In the genomic region with DNA sequence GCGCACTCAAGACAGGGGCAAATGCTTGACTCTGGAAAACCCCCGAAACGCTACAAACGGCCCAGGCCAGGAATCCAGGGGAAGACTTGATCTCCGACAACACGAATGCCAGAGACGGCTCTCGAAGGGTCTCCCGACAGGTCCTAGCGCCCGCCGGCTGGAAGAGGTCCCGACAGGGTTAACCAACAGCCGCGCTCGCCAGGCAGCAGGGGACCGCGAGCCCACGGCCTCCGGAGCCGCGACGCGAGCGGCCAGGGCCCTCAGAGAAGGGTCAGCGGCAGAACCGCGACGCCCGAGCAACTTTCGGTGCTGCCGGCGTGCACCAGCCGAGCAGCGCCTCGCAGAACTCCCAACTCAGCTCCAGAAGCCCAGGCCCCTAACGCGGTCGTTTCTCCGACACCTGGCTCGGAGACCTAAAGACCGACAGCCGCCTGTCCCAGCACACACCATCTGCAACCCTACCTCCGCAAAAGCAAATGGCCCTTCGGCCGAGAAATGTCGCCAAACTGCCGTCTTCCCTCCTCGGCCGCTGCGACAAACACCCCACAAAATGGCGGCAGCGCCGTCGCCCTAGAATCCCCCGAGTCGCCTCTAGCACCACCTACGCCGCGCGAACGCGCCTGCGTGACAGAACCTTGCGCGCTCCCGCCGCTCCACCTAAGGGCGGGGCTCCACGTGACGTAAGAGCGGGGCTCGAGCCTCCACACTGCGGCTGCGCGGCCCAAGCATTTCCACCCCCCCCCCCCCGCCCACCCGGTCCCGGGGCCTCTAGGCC, we compare ENCODE assay signal across 8 cellular contexts. TPM values are rescaled to one million over a fixed set of nuclear protein-coding genes. Genes with fewer than 3 reads are reported as not detected.
A peak's percentile ranks its signal among the peaks of the same experiment; 100 is the strongest.
DNase-seq lines count a peak whose midpoint lies in the region; ATAC-seq and TF ChIP-seq lines count a peak whose summit lies in the region.

Gene CLK4 (minus strand): TSS at position 567 of the 775 bp plus-strand sequence. CDS start 3,634 bp downstream, outside the sequence.

- ATAC-seq in HG02623 (IDR thresholded peaks at IDR 0.05; ENCODE audit: unreplicated experiment), result peak; percentile 73
- peak; percentile 91 for ATAC-seq in thoracic aorta (ENCODE audit: insufficient number of reproducible peaks, low FRiP score, low read depth)

- peaks cover 8% of the 10 kb centered on the region for H3K36me3 ChIP-seq in thoracic aorta

- DNase-seq in NCI-H1092 treated with DMSO at 0.1 percent for 48 hours (lab: John Stamatoyannopoulos, UW), result peak; percentile 82
- peak; percentile 80 for DNase-seq in SKM-1 treated with dmso at 0.1 percent for 144 hours (lab: John Stamatoyannopoulos, UW; ENCODE audit: unreplicated experiment)
- DNase-seq in glutamatergic neuron, result peak; percentile 95
- DNase-seq in osteocyte (ENCODE audit: extremely low spot score, unreplicated experiment), result peak; percentile 98
- DNase-seq in thoracic aorta (ENCODE audit: low spot score), result peak; percentile 78

- peak; percentile 64 for TF ChIP-seq POLR2A in GM10847 (IDR thresholded peaks at IDR 0.05; ENCODE audit: extremely low read depth, insufficient read length)

- no peaks in the 10 kb centered on the region for H3K27me3 ChIP-seq in thoracic aorta (replicated peaks; ENCODE audit: insufficient read depth)

- TF ChIP-seq CTCF in glutamatergic neuron (IDR thresholded peaks at IDR 0.05; ENCODE audit: partially characterized antibody, unreplicated experiment) (no peak), osteocyte (IDR thresholded peaks at IDR 0.05) (no peak), thoracic aorta (IDR thresholded peaks at IDR 0.05) (no peak)

- H3K36me3 Mint-ChIP-seq in activated naive CD8-positive, alpha-beta T cell, result peaks cover 3% of the 10 kb centered on the region
- no peaks in the 10 kb centered on the region for H3K36me3 Mint-ChIP-seq in glutamatergic neuron (ENCODE audit: unreplicated experiment)
- H3K36me3 Mint-ChIP-seq in osteocyte (ENCODE audit: unreplicated experiment), result peaks cover 9% of the 10 kb centered on the region

- H3K27me3 Mint-ChIP-seq in activated naive CD8-positive, alpha-beta T cell, result no peaks in the 10 kb centered on the region
- peaks cover 4% of the 10 kb centered on the region for H3K27me3 Mint-ChIP-seq in glutamatergic neuron (ENCODE audit: unreplicated experiment)
- H3K27me3 Mint-ChIP-seq in osteocyte (ENCODE audit: unreplicated experiment), result no peaks in the 10 kb centered on the region

- peak within 1 kb of the TSS; percentile 98 for H3K27ac Mint-ChIP-seq in activated naive CD8-positive, alpha-beta T cell
- H3K27ac Mint-ChIP-seq in glutamatergic neuron (ENCODE audit: unreplicated experiment), result peak within 1 kb of the TSS; percentile 98
- peak within 1 kb of the TSS; percentile 97 for H3K27ac Mint-ChIP-seq in osteocyte (ENCODE audit: unreplicated experiment)

- no peaks in the 10 kb centered on the region for H3K9me3 Mint-ChIP-seq in activated naive CD8-positive, alpha-beta T cell (ENCODE audit: low read depth)
- peaks cover 2% of the 10 kb centered on the region for H3K9me3 Mint-ChIP-seq in glutamatergic neuron (ENCODE audit: unreplicated experiment)
- H3K9me3 Mint-ChIP-seq in osteocyte (ENCODE audit: unreplicated experiment), result no peaks in the 10 kb centered on the region

- H3K4me3 Mint-ChIP-seq in activated naive CD8-positive, alpha-beta T cell, result peak within 1 kb of the TSS; percentile 96
- H3K4me3 Mint-ChIP-seq in glutamatergic neuron (ENCODE audit: unreplicated experiment) (peak within 1 kb of the TSS; percentile 89), osteocyte (ENCODE audit: unreplicated experiment) (peak within 1 kb of the TSS; percentile 95)

- peak within 1 kb of the TSS; percentile 86 to 90 for H3K27ac ChIP-seq in thoracic aorta

- H3K4me1 Mint-ChIP-seq in activated naive CD8-positive, alpha-beta T cell (ENCODE audit: low read depth), result peaks cover 36% of the 10 kb centered on the region
- peaks cover 16% of the 10 kb centered on the region for H3K4me1 Mint-ChIP-seq in glutamatergic neuron (ENCODE audit: low read depth, unreplicated experiment)
- peaks cover 32% of the 10 kb centered on the region for H3K4me1 Mint-ChIP-seq in osteocyte (ENCODE audit: unreplicated experiment)

- H3K9me3 ChIP-seq in thoracic aorta, result no peaks in the 10 kb centered on the region

- peak within 1 kb of the TSS; percentile 95 for H3K4me3 ChIP-seq in thoracic aorta

- H3K4me1 ChIP-seq in thoracic aorta (ENCODE audit: control insufficient read depth in 1 of 2, low read depth in 2 of 2), result peaks cover 27 to 35% of the 10 kb centered on the region in 2 donors

RNA-seq across cellular contexts. Expression of gene CLK4, which starts in this region (rescaled TPM):
- total RNA-seq in glutamatergic neuron (ENCODE audit: unreplicated experiment), result 29.4 TPM
- total RNA-seq in osteocyte, result 28.7 and 30.0 TPM in 2 replicates
- 10 to 100 TPM; 22.1 to 67.2 TPM for total RNA-seq in thoracic aorta

Comparison
In these comparisons a context has a peak if more than half of its experiments do, and no peak if none do; other contexts are left out.
1. Peak in every context shown above with its lines: DNase-seq, ATAC-seq, H3K4me3 ChIP-seq and H3K27ac ChIP-seq.